36 cellular contexts compared by ENCODE assay signal in the genomic region with DNA sequence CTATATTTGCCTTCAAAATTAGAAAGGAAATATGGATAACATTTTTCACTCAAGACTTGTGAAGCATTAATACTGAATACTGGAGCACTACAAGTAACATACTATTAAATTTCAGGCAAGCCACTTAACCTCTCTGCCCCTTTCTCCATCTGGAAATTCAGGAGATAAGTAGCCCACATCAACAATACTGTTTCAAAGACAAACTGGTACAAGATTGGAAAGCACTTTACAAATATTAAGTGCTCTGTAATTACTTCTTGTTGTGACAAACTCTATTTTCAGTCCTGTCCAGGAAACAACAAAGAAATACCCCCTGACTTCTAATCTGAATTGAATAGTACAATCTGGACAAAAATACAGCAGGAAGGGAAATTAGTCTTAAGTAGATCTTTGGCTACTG. TPM values are rescaled to one million over a fixed set of nuclear protein-coding genes. Genes with fewer than 3 reads are reported as not detected.
"Had no signal": no experiment of that assay in that cellular context is flagged by ENCODE, and none has a peak within 500 bp of the region (broad histone marks: within the 10 kb centered on the region; RNA-seq: fewer than 3 reads in every experiment).

No MANE protein-coding gene starts in this region.

- H2AFZ ChIP-seq: parathyroid adenoma had no signal

- H3K27me3 ChIP-seq: ascending aorta, gastroesophageal sphincter, neural progenitor cell, right atrium auricular region, stomach, suprapubic skin, tibial artery, upper lobe of right lung had no signal

- H3K4me3 Mint-ChIP-seq: activated naive CD4-positive, alpha-beta T cell treated with anti-CD3 and anti-CD28 coated beads for 36 hours; activated naive CD8-positive, alpha-beta T cell treated with anti-CD3 and anti-CD28 coated beads, Interleukin-2, amount 10 ng/mL, durations not matched to agents 7 days and 5 days; brain; naive thymus-derived CD8-positive, alpha-beta T cell; neural progenitor cell; stimulated activated naive B cell treated with anti-CD40 and anti-IgM and Interleukin-4, amounts not matched to agents 10 μg/mL and 1 μg/mL and 100 μg/mL, for 72 hours had no signal

- H3K4me1 Mint-ChIP-seq: activated naive CD8-positive, alpha-beta T cell treated with anti-CD3 and anti-CD28 coated beads, Interleukin-2, amount 10 ng/mL, durations not matched to agents 7 days and 5 days; naive thymus-derived CD8-positive, alpha-beta T cell; neural progenitor cell; stimulated activated naive B cell treated with anti-CD40 and anti-IgM and Interleukin-4, amounts not matched to agents 10 μg/mL and 1 μg/mL and 100 μg/mL, for 72 hours had no signal

- DNase-seq: activated CD4-positive, alpha-beta T cell treated with anti-CD3 and anti-CD28 coated beads for 4 hours; activated CD4-positive, alpha-beta T cell treated with anti-CD3 and anti-CD28 coated beads, Interleukin-2, amount 50 U/mL, for 4 hours; activated CD8-positive, alpha-beta memory T cell treated with anti-CD3 and anti-CD28 coated beads for 24 hours; activated effector memory CD4-positive, alpha-beta T cell treated with anti-CD3 and anti-CD28 coated beads, Interleukin-2, amount 50 U/mL, for 16 hours; activated naive CD4-positive, alpha-beta T cell treated with anti-CD3 and anti-CD28 coated beads for 36 hours; activated naive CD8-positive, alpha-beta T cell treated with anti-CD3 and anti-CD28 coated beads, Interleukin-2, amount 10 ng/mL, durations not matched to agents 7 days and 5 days; dorsolateral prefrontal cortex; effector memory CD4-positive, alpha-beta T cell; hippocampal formation; left cardiac atrium; mammary epithelial cell; naive thymus-derived CD8-positive, alpha-beta T cell; occipital lobe; stimulated activated CD4-positive, alpha-beta T cell treated with anti-CD3 and anti-CD28 coated beads, Interleukin-15, amount 100 ng/mL, for 24 hours; stimulated activated CD4-positive, alpha-beta T cell treated with anti-CD3 and anti-CD28 coated beads, Interleukin-2, amount 100 ng/mL, for 24 hours; stimulated activated naive B cell treated with anti-CD40 and anti-IgM and Interleukin-4, amounts not matched to agents 10 μg/mL and 1 μg/mL and 100 μg/mL, for 72 hours; stomach; tibial artery; upper lobe of right lung had no signal

- H3K27ac ChIP-seq: ascending aorta, coronary artery, dorsolateral prefrontal cortex, gastroesophageal sphincter, neural progenitor cell, parathyroid adenoma, right atrium auricular region, stomach, suprapubic skin, tibial artery, upper lobe of right lung, VCaP had no signal

- H3K36me3 Mint-ChIP-seq: activated naive CD8-positive, alpha-beta T cell treated with anti-CD3 and anti-CD28 coated beads, Interleukin-2, amount 10 ng/mL, durations not matched to agents 7 days and 5 days; brain; neural progenitor cell; stimulated activated naive B cell treated with anti-CD40 and anti-IgM and Interleukin-4, amounts not matched to agents 10 μg/mL and 1 μg/mL and 100 μg/mL, for 72 hours had no signal

- H3K9me3 Mint-ChIP-seq: activated naive CD4-positive, alpha-beta T cell treated with anti-CD3 and anti-CD28 coated beads for 36 hours; activated naive CD8-positive, alpha-beta T cell treated with anti-CD3 and anti-CD28 coated beads, Interleukin-2, amount 10 ng/mL, durations not matched to agents 7 days and 5 days; stimulated activated naive B cell treated with anti-CD40 and anti-IgM and Interleukin-4, amounts not matched to agents 10 μg/mL and 1 μg/mL and 100 μg/mL, for 72 hours had no signal

- H3K36me3 ChIP-seq: ascending aorta, gastroesophageal sphincter, neural progenitor cell, right atrium auricular region, stomach, suprapubic skin, tibial artery, upper lobe of right lung had no signal

- H3K9me3 ChIP-seq: ascending aorta, gastroesophageal sphincter, stomach, suprapubic skin, tibial artery, upper lobe of right lung had no signal

- H3K4me2 ChIP-seq: neural progenitor cell had no signal

- H3K4me1 ChIP-seq: ascending aorta, gastroesophageal sphincter, neural progenitor cell, parathyroid adenoma, right atrium auricular region, stomach, suprapubic skin, tibial artery, upper lobe of right lung had no signal

- H3K4me3 ChIP-seq: ascending aorta, coronary artery, dorsolateral prefrontal cortex, gastroesophageal sphincter, neural progenitor cell, right atrium auricular region, stomach, suprapubic skin, tibial artery, upper lobe of right lung had no signal

- H3K27ac Mint-ChIP-seq: activated naive CD4-positive, alpha-beta T cell treated with anti-CD3 and anti-CD28 coated beads for 36 hours; activated naive CD8-positive, alpha-beta T cell treated with anti-CD3 and anti-CD28 coated beads, Interleukin-2, amount 10 ng/mL, durations not matched to agents 7 days and 5 days; brain; naive thymus-derived CD8-positive, alpha-beta T cell; neural progenitor cell; stimulated activated naive B cell treated with anti-CD40 and anti-IgM and Interleukin-4, amounts not matched to agents 10 μg/mL and 1 μg/mL and 100 μg/mL, for 72 hours had no signal

- H3K9ac ChIP-seq: neural progenitor cell, parathyroid adenoma had no signal

RNA-seq across cellular contexts. Expression of a gene that starts 49.3 kb away (rescaled TPM):
- total RNA-seq: activated naive CD4-positive, alpha-beta T cell treated with anti-CD3 and anti-CD28 coated beads for 36 hours; activated naive CD8-positive, alpha-beta T cell treated with anti-CD3 and anti-CD28 coated beads, Interleukin-2, amount 10 ng/mL, durations not matched to agents 7 days and 5 days; ascending aorta; cardiac septum; cerebellum; fibroblast of lung; fibroblast of villous mesenchyme; gastroesophageal sphincter; left cardiac atrium; liver; mammary epithelial cell; naive thymus-derived CD8-positive, alpha-beta T cell; occipital lobe; pulmonary artery endothelial cell; right atrium auricular region; stomach; suprapubic skin; upper lobe of right lung had no signal
- polyA plus RNA-seq: esophagus; fibroblast of lung; keratinocyte; liver; mammary epithelial cell; naive thymus-derived CD8-positive, alpha-beta T cell; stomach had no signal
